Comparison of ENCODE assay signal across 9 cellular contexts in the genomic region with DNA sequence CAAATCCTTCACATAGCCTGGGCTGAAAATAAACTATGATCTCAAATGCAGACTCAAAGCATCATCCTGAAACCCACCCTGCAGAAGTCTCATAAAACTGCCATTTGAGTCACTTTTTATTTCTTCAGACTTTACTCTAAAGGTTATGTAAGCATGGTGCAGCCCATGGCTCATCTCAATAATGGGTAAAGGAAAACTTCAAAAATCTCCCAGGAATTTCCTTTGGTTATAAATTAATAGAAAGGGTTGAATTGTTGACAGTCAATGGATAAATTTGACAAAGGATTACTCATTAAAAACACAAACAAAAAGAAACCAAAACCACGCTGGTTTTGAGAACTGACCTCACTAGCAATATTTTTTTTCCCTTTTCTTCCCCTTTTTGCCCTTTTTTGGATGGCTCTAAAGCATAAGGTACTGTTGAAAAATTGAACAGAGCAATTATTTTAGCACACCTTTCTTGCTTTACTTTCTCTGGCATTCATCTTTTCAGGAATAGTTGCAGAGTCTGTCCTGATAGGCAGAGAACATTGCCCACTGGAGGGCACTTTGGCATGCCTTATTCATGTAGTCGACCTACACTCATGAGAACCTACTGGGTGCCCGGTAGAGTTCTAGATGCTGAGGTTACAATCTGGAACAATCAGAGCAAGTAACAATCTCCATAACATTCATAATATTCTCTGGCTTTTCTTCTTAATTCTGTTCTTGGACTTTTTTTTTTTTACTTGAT.
DNase-seq lines count a peak whose midpoint lies in the region; ATAC-seq and TF ChIP-seq lines count a peak whose summit lies in the region.
"Had no signal": no experiment of that assay in that cellular context is flagged by ENCODE, and none has a peak within 500 bp of the region (broad histone marks: within the 10 kb centered on the region; RNA-seq: fewer than 3 reads in every experiment).

No MANE protein-coding gene starts in this region.

- H3K4me1 ChIP-seq in Panc1 (ENCODE audit: control insufficient read depth, insufficient read depth, low read length) (no peaks in the 10 kb centered on the region), right lobe of liver (no peaks in the 10 kb centered on the region)

- no peak overlapping the region for H3K27ac Mint-ChIP-seq in HFFc6
- no peak overlapping the region for H3K27ac Mint-ChIP-seq in activated T-helper 2 cell treated with anti-CD3 and anti-CD28 coated beads, Interferon-gamma antibody, Interleukin-2, Interleukin-4, amounts not matched to agents 10 μg/mL and 5 μg/mL and 100 μg/mL, durations not matched to agents 14 hours and 24 hours and 36 hours

- H3K27ac ChIP-seq in Panc1 (ENCODE audit: low read length) (no peak overlapping the region), right lobe of liver (peak overlapping the region in 1 of 3 donors; percentile 39)

- peak; percentile 12; the same call in 1 of the 2 replicates for TF ChIP-seq CTCF in Panc1 (IDR thresholded peaks at IDR 0.05)
- TF ChIP-seq CTCF in right lobe of liver (IDR thresholded peaks at IDR 0.05): peak; percentile 13 to 25 (median 16)
- no peak for TF ChIP-seq CTCF in HFFc6 (IDR thresholded peaks at IDR 0.05)

- no peaks in the 10 kb centered on the region for H3K36me3 Mint-ChIP-seq in HFFc6 (ENCODE audit: low read depth)
- H3K36me3 Mint-ChIP-seq in activated T-helper 2 cell treated with anti-CD3 and anti-CD28 coated beads, Interferon-gamma antibody, Interleukin-2, Interleukin-4, amounts not matched to agents 10 μg/mL and 5 μg/mL and 100 μg/mL, durations not matched to agents 14 hours and 24 hours and 36 hours (ENCODE audit: low read depth): no peaks in the 10 kb centered on the region
- H3K36me3 Mint-ChIP-seq: brain had no signal

- no TSS peak for BruUV-seq in Panc1 (replicated peaks; lab: Mats Ljungman, UMichigan)

- no peak for TF ChIP-seq POLR2A in right lobe of liver (IDR thresholded peaks at IDR 0.05)

- CTCF ChIA-PET in Panc1 (lab: Charles Lee): no interaction called here

- peak; percentile 58 for ATAC-seq in GM18861 (IDR thresholded peaks at IDR 0.05; ENCODE audit: unreplicated experiment)
- ATAC-seq in HG02763 (IDR thresholded peaks at IDR 0.05; ENCODE audit: unreplicated experiment): peak; percentile 54
- ATAC-seq in Panc1: no peak
- ATAC-seq in right lobe of liver: peak; percentile 38 to 85 (median 54)
- no peak for ATAC-seq in GM21737 (IDR thresholded peaks at IDR 0.05; ENCODE audit: unreplicated experiment)

- no peaks in the 10 kb centered on the region for H3K4me1 Mint-ChIP-seq in HFFc6 (ENCODE audit: low read depth)
- H3K4me1 Mint-ChIP-seq in activated T-helper 2 cell treated with anti-CD3 and anti-CD28 coated beads, Interferon-gamma antibody, Interleukin-2, Interleukin-4, amounts not matched to agents 10 μg/mL and 5 μg/mL and 100 μg/mL, durations not matched to agents 14 hours and 24 hours and 36 hours (ENCODE audit: low read depth): peaks cover 25% of the 10 kb centered on the region
- H3K4me1 Mint-ChIP-seq: brain had no signal

- POLR2A ChIA-PET in Panc1 (lab: Charles Lee): no interaction called here

- no peak overlapping the region for H3K4me3 ChIP-seq in Panc1 (ENCODE audit: low read depth in 2 of 2, low read length in 2 of 2)
- H3K4me3 ChIP-seq in right lobe of liver: no peak overlapping the region

- in situ Hi-C loops in Panc1 (cut with HindIII; ENCODE audit: low pct_unique_long_range_greater_than_20kb, low sequenced_read_pairs): no loop called here

- H3K4me3 Mint-ChIP-seq in HFFc6: no peak overlapping the region
- H3K4me3 Mint-ChIP-seq in activated T-helper 2 cell treated with anti-CD3 and anti-CD28 coated beads, Interferon-gamma antibody, Interleukin-2, Interleukin-4, amounts not matched to agents 10 μg/mL and 5 μg/mL and 100 μg/mL, durations not matched to agents 14 hours and 24 hours and 36 hours (ENCODE audit: low read depth): no peak overlapping the region
- H3K4me3 Mint-ChIP-seq: brain had no signal

- H3K9me3 ChIP-seq in Panc1 (ENCODE audit: control insufficient read depth, insufficient read depth, low read depth, low read length) (no peaks in the 10 kb centered on the region), right lobe of liver (no peaks in the 10 kb centered on the region)

- 28% methylated on average over 3 of the region's 3 CpGs for WGBS in right lobe of liver (ENCODE audit: insufficient coverage, low coverage, low lambda C conversion rate, missing lambda C conversion rate)

- H3K9me3 Mint-ChIP-seq in HFFc6: peaks cover 4% of the 10 kb centered on the region
- H3K9me3 Mint-ChIP-seq in activated T-helper 2 cell treated with anti-CD3 and anti-CD28 coated beads, Interferon-gamma antibody, Interleukin-2, Interleukin-4, amounts not matched to agents 10 μg/mL and 5 μg/mL and 100 μg/mL, durations not matched to agents 14 hours and 24 hours and 36 hours: no peaks in the 10 kb centered on the region

- DNase-seq in Panc1 (ENCODE audit: low read depth, low spot score) (no peak), right lobe of liver (no peak), HFFc6 (no peak)
- DNase-seq in activated CD4-positive, alpha-beta T cell treated with anti-CD3 and anti-CD28 coated beads for 4 hours: no peak
- no peak for DNase-seq in activated T-helper 2 cell treated with anti-CD3 and anti-CD28 coated beads, Interferon-gamma antibody, Interleukin-2, Interleukin-4, amounts not matched to agents 10 μg/mL and 5 μg/mL and 100 μg/mL, durations not matched to agents 14 hours and 24 hours and 36 hours (ENCODE audit: low spot score)

- intact Hi-C loops in Panc1 (cut with micrococcal nuclease; ENCODE audit: unreplicated experiment): no loop called here
- intact Hi-C loops in right lobe of liver (cut with DNase I): no loop called here
- intact Hi-C loops in activated T-helper 2 cell treated with anti-CD3 and anti-CD28 coated beads, Interferon-gamma antibody, Interleukin-2, Interleukin-4, amounts not matched to agents 10 μg/mL and 5 μg/mL and 100 μg/mL, durations not matched to agents 14 hours and 24 hours and 36 hours (cut with micrococcal nuclease): no loop called here

- H3K36me3 ChIP-seq in Panc1 (ENCODE audit: control insufficient read depth, insufficient read depth, low read length): no peaks in the 10 kb centered on the region
- H3K36me3 ChIP-seq in right lobe of liver: no peaks in the 10 kb centered on the region

- H3K27me3 ChIP-seq in Panc1 (ENCODE audit: control insufficient read depth, insufficient read depth, low read length) (no peaks in the 10 kb centered on the region), right lobe of liver (no peaks in the 10 kb centered on the region)

- no peaks in the 10 kb centered on the region; the same call in 1 of the 2 replicates for H3K27me3 Mint-ChIP-seq in HFFc6 (ENCODE audit: insufficient read depth)
- H3K27me3 Mint-ChIP-seq in activated T-helper 2 cell treated with anti-CD3 and anti-CD28 coated beads, Interferon-gamma antibody, Interleukin-2, Interleukin-4, amounts not matched to agents 10 μg/mL and 5 μg/mL and 100 μg/mL, durations not matched to agents 14 hours and 24 hours and 36 hours (ENCODE audit: low read depth): no peaks in the 10 kb centered on the region
- H3K27me3 Mint-ChIP-seq: brain had no signal

Comparison
In these comparisons a context has a peak if more than half of its experiments do, and no peak if none do; other contexts are left out.
1. ATAC-seq: peak in GM18861 (single experiment), HG02763 (single experiment) and right lobe of liver (4 of 4); none in Panc1 (single experiment) and GM21737 (single experiment).